12 cellular contexts compared by ENCODE assay signal in genomic region chr4:10079951-10080873, GRCh38. TPM values are rescaled to one million over a fixed set of nuclear protein-coding genes. Genes with fewer than 3 reads are reported as not detected.
DNase-seq lines count a peak whose midpoint lies in the region; ATAC-seq and TF ChIP-seq lines count a peak whose summit lies in the region.
"Had no signal": no experiment of that assay in that cellular context is flagged by ENCODE, and none has a peak within 500 bp of the region (broad histone marks: within the 10 kb centered on the region; RNA-seq: fewer than 3 reads in every experiment).

No MANE protein-coding gene starts in this region.

- H3K27me3 ChIP-seq in neutrophil (no peaks in the 10 kb centered on the region), esophagus squamous epithelium (no peaks in the 10 kb centered on the region)

- peaks cover 100% of the 10 kb centered on the region for H3K36me3 Mint-ChIP-seq in dendritic cell treated with granulocyte-macrophage colony-stimulating factor and Interleukin-4, amounts not matched to agents 40 ng/mL and 50 ng/mL, for 4 days (ENCODE audit: low read depth)
- peaks cover 83% of the 10 kb centered on the region for H3K36me3 Mint-ChIP-seq in stimulated activated memory B cell treated with anti-CD40 and anti-IgM and Interleukin-4, amounts not matched to agents 10 μg/mL and 1 μg/mL and 100 μg/mL, for 72 hours

- H3K4me3 ChIP-seq in neutrophil (ENCODE audit: low read depth in 1 of 2, low read length in 1 of 2) = no peak overlapping the region
- H3K4me3 ChIP-seq in esophagus squamous epithelium = no peak overlapping the region

- no peak for TF ChIP-seq CTCF in neutrophil (IDR thresholded peaks at IDR 0.05)
- TF ChIP-seq CTCF in esophagus squamous epithelium (IDR thresholded peaks at IDR 0.05) = no peak

- 73 to 80% methylated on average over 6 to 8 of the region's 13 CpGs for WGBS in esophagus squamous epithelium, 2 donors

- DNase-seq in NCI-H82 (lab: John Stamatoyannopoulos, UW) (peak; percentile 24), NCI-H82 treated with DMSO at 0.1 percent for 48 hours (lab: John Stamatoyannopoulos, UW; ENCODE audit: unreplicated experiment) (no peak), HuH-7.5 (ENCODE audit: low spot score) (peak; percentile 3), COLO668 (lab: John Stamatoyannopoulos, UW; ENCODE audit: unreplicated experiment) (no peak), esophagus squamous epithelium (lab: John Stamatoyannopoulos, UW) (no peak)
- DNase-seq: Calu3, NCI-H1048, NCI-H526 had no signal

- no peak for ATAC-seq in stimulated activated memory B cell treated with anti-CD40 and anti-IgM and Interleukin-4, amounts not matched to agents 10 μg/mL and 1 μg/mL and 100 μg/mL, for 72 hours

- H3K9me3 Mint-ChIP-seq in dendritic cell treated with granulocyte-macrophage colony-stimulating factor and Interleukin-4, amounts not matched to agents 40 ng/mL and 50 ng/mL, for 4 days = no peaks in the 10 kb centered on the region
- H3K9me3 Mint-ChIP-seq in stimulated activated memory B cell treated with anti-CD40 and anti-IgM and Interleukin-4, amounts not matched to agents 10 μg/mL and 1 μg/mL and 100 μg/mL, for 72 hours = no peaks in the 10 kb centered on the region

- peaks cover 45% of the 10 kb centered on the region for H3K4me1 Mint-ChIP-seq in dendritic cell treated with granulocyte-macrophage colony-stimulating factor and Interleukin-4, amounts not matched to agents 40 ng/mL and 50 ng/mL, for 4 days (ENCODE audit: low read depth)
- peaks cover 4% of the 10 kb centered on the region for H3K4me1 Mint-ChIP-seq in stimulated activated memory B cell treated with anti-CD40 and anti-IgM and Interleukin-4, amounts not matched to agents 10 μg/mL and 1 μg/mL and 100 μg/mL, for 72 hours

- H3K36me3 ChIP-seq in neutrophil = peaks cover 100% of the 10 kb centered on the region
- H3K36me3 ChIP-seq in esophagus squamous epithelium = peaks cover 70 to 100% (median 91%) of the 10 kb centered on the region in 3 donors

- no peaks in the 10 kb centered on the region for H3K27me3 Mint-ChIP-seq in dendritic cell treated with granulocyte-macrophage colony-stimulating factor and Interleukin-4, amounts not matched to agents 40 ng/mL and 50 ng/mL, for 4 days
- no peaks in the 10 kb centered on the region for H3K27me3 Mint-ChIP-seq in stimulated activated memory B cell treated with anti-CD40 and anti-IgM and Interleukin-4, amounts not matched to agents 10 μg/mL and 1 μg/mL and 100 μg/mL, for 72 hours

- H3K9me3 ChIP-seq in neutrophil (no peaks in the 10 kb centered on the region), esophagus squamous epithelium (no peaks in the 10 kb centered on the region)

- intact Hi-C loops in dendritic cell treated with granulocyte-macrophage colony-stimulating factor and Interleukin-4, amounts not matched to agents 40 ng/mL and 50 ng/mL, for 4 days (cut with micrococcal nuclease) = no loop called here
- intact Hi-C loops in esophagus squamous epithelium (cut with DNase I) = no loop called here

- peak overlapping the region; percentile 53 for H3K27ac Mint-ChIP-seq in dendritic cell treated with granulocyte-macrophage colony-stimulating factor and Interleukin-4, amounts not matched to agents 40 ng/mL and 50 ng/mL, for 4 days
- H3K27ac Mint-ChIP-seq in stimulated activated memory B cell treated with anti-CD40 and anti-IgM and Interleukin-4, amounts not matched to agents 10 μg/mL and 1 μg/mL and 100 μg/mL, for 72 hours = no peak overlapping the region

- peaks cover 6 to 10% of the 10 kb centered on the region in 2 experiments for H3K4me1 ChIP-seq in neutrophil (ENCODE audit: control insufficient read depth in 1 of 2, insufficient read depth in 1 of 2, low read depth in 1 of 2, low read length in 1 of 2)
- peaks cover 0 to 32% (median 0%) of the 10 kb centered on the region in 3 donors for H3K4me1 ChIP-seq in esophagus squamous epithelium

- H3K4me3 Mint-ChIP-seq in dendritic cell treated with granulocyte-macrophage colony-stimulating factor and Interleukin-4, amounts not matched to agents 40 ng/mL and 50 ng/mL, for 4 days = no peak overlapping the region
- no peak overlapping the region for H3K4me3 Mint-ChIP-seq in stimulated activated memory B cell treated with anti-CD40 and anti-IgM and Interleukin-4, amounts not matched to agents 10 μg/mL and 1 μg/mL and 100 μg/mL, for 72 hours

- peak overlapping the region; percentile 56 for H3K27ac ChIP-seq in neutrophil
- no peak overlapping the region for H3K27ac ChIP-seq in esophagus squamous epithelium

- TF ChIP-seq POLR2A in esophagus squamous epithelium (IDR thresholded peaks at IDR 0.05) = no peak

RNA-seq across cellular contexts. Expression of gene WDR1, which starts 36.4 kb away (rescaled TPM):
- total RNA-seq in esophagus squamous epithelium = 100 to 1,000 TPM; 131 to 203 (median 171) TPM

RNA-seq across cellular contexts. Expression of gene SLC2A9, which starts 58.9 kb away (rescaled TPM):
- total RNA-seq in esophagus squamous epithelium = 10 to 100 TPM in 2 of 4 donors, 1 to 10 TPM in 2; 8.0 to 18.7 (median 11.5) TPM
- total RNA-seq: A172 had no signal

Comparison
In these comparisons a context has a peak if more than half of its experiments do, and no peak if none do; other contexts are left out.
1. DNase-seq: peak in NCI-H82 (single experiment) and HuH-7.5 (single experiment); none in NCI-H82 treated with DMSO at 0.1 percent for 48 hours (single experiment), COLO668 (single experiment) and esophagus squamous epithelium (single experiment).